Comparison of ENCODE assay signal across 1 cellular context in the genomic region with DNA sequence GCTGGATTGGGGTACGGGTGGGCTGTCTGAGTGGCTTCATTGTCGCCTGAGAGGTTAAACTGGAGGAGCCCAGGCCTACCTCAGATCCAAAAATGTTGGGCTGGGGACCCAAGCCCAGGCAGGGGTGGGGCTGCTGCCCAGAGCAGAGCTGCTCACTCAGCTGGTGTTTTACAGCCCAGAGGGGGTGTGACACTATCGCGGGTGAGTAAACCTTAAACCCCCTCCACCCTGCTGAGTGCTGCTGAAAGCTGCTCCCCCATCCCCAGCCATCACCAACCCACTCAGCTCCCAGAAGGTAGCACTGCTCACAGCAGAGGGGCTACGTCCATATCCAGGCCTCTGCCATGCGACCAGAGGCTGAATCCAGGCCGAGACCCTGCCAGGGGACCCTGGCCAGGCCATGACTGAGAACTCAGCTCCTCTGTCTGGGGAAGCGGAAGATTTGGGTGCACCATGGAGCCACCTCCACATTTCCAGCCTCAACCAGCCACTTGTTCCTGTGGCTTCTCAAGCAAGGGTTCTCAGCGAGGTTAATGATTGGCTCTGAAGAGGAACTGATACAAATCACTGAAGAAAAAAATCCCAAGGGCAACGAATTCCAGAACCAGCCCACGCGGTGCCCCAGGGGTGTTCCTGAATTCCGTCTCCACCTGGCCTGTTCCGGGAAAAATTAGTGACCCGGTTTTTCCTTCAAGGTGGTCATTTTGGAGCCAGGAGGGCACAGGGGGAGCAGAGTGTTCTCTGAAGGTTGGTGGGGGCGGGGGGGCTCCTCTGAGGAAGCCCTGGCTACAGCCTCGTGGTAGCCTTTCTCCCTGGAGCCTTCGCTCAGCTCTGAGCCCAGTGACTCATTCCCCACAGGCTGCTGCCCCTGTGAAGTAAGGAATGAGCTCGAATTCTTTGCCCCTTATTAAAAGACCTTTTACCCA.
A peak's percentile ranks its signal among the peaks of the same experiment; 100 is the strongest.
TF ChIP-seq lines count a peak whose summit lies in the region.

No MANE protein-coding gene starts in this region.

TF ChIP-seq in HepG2, 621 proteins besides CTCF, POLR2A, EP300 and RAD21 (continued from another document and continues in another):
- TF ChIP-seq, protein P1, sequence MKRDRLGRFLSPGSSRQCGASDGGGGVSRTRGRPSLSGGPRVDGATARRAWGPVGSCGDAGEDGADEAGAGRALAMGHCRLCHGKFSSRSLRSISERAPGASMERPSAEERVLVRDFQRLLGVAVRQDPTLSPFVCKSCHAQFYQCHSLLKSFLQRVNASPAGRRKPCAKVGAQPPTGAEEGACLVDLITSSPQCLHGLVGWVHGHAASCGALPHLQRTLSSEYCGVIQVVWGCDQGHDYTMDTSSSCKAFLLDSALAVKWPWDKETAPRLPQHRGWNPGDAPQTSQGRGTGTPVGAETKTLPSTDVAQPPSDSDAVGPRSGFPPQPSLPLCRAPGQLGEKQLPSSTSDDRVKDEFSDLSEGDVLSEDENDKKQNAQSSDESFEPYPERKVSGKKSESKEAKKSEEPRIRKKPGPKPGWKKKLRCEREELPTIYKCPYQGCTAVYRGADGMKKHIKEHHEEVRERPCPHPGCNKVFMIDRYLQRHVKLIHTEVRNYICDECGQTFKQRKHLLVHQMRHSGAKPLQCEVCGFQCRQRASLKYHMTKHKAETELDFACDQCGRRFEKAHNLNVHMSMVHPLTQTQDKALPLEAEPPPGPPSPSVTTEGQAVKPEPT (CRISPR knock-in tag; IDR thresholded peaks at IDR 0.05; ENCODE audit: low read depth): no peak
- TF ChIP-seq MED1 (CRISPR knock-in tag; IDR thresholded peaks at IDR 0.05): peak; percentile 28; the same call in 1 of the 2 replicates
- TF ChIP-seq JARID2 (CRISPR knock-in tag; IDR thresholded peaks at IDR 0.05; ENCODE audit: insufficient replicate concordance): no peak
- peak; percentile 37 for TF ChIP-seq GATAD2A (CRISPR knock-in tag; IDR thresholded peaks at IDR 0.05)
- TF ChIP-seq MXD4 (CRISPR knock-in tag; IDR thresholded peaks at IDR 0.05): no peak
- TF ChIP-seq ZMYM4 (CRISPR knock-in tag; IDR thresholded peaks at IDR 0.05): no peak
- no peak for TF ChIP-seq SMAD3 (CRISPR knock-in tag; IDR thresholded peaks at IDR 0.05)
- TF ChIP-seq TARDBP (CRISPR knock-in tag; IDR thresholded peaks at IDR 0.05): no peak
- no peak for TF ChIP-seq ZFP36 (IDR thresholded peaks at IDR 0.05; ENCODE audit: borderline replicate concordance, low read depth, low read length, partially characterized antibody)
- no peak for TF ChIP-seq HOXA9 (CRISPR knock-in tag; IDR thresholded peaks at IDR 0.05; ENCODE audit: borderline replicate concordance)
- TF ChIP-seq ZNF709 (CRISPR knock-in tag; IDR thresholded peaks at IDR 0.05): no peak
- TF ChIP-seq STAG1 (CRISPR knock-in tag; IDR thresholded peaks at IDR 0.05): no peak
- no peak for TF ChIP-seq NFE2L1 (CRISPR knock-in tag; IDR thresholded peaks at IDR 0.05; ENCODE audit: borderline replicate concordance)
- TF ChIP-seq, protein P2, sequence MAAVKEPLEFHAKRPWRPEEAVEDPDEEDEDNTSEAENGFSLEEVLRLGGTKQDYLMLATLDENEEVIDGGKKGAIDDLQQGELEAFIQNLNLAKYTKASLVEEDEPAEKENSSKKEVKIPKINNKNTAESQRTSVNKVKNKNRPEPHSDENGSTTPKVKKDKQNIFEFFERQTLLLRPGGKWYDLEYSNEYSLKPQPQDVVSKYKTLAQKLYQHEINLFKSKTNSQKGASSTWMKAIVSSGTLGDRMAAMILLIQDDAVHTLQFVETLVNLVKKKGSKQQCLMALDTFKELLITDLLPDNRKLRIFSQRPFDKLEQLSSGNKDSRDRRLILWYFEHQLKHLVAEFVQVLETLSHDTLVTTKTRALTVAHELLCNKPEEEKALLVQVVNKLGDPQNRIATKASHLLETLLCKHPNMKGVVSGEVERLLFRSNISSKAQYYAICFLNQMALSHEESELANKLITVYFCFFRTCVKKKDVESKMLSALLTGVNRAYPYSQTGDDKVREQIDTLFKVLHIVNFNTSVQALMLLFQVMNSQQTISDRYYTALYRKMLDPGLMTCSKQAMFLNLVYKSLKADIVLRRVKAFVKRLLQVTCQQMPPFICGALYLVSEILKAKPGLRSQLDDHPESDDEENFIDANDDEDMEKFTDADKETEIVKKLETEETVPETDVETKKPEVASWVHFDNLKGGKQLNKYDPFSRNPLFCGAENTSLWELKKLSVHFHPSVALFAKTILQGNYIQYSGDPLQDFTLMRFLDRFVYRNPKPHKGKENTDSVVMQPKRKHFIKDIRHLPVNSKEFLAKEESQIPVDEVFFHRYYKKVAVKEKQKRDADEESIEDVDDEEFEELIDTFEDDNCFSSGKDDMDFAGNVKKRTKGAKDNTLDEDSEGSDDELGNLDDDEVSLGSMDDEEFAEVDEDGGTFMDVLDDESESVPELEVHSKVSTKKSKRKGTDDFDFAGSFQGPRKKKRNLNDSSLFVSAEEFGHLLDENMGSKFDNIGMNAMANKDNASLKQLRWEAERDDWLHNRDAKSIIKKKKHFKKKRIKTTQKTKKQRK (IDR thresholded peaks at IDR 0.05; ENCODE audit: low read length): no peak
- TF ChIP-seq, protein P3, sequence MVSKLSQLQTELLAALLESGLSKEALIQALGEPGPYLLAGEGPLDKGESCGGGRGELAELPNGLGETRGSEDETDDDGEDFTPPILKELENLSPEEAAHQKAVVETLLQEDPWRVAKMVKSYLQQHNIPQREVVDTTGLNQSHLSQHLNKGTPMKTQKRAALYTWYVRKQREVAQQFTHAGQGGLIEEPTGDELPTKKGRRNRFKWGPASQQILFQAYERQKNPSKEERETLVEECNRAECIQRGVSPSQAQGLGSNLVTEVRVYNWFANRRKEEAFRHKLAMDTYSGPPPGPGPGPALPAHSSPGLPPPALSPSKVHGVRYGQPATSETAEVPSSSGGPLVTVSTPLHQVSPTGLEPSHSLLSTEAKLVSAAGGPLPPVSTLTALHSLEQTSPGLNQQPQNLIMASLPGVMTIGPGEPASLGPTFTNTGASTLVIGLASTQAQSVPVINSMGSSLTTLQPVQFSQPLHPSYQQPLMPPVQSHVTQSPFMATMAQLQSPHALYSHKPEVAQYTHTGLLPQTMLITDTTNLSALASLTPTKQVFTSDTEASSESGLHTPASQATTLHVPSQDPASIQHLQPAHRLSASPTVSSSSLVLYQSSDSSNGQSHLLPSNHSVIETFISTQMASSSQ (IDR thresholded peaks at IDR 0.05; ENCODE audit: low read depth): 0 out of 2 replicates have a peak, but pooled peaks have one; percentile 3
- TF ChIP-seq, protein P3 (CRISPR knock-in tag; IDR thresholded peaks at IDR 0.05; ENCODE audit: borderline replicate concordance): 0 out of 2 replicates have a peak, but pooled peaks have one; percentile 26
- TF ChIP-seq DMAP1 (CRISPR knock-in tag; IDR thresholded peaks at IDR 0.05): no peak
- TF ChIP-seq, protein P4, sequence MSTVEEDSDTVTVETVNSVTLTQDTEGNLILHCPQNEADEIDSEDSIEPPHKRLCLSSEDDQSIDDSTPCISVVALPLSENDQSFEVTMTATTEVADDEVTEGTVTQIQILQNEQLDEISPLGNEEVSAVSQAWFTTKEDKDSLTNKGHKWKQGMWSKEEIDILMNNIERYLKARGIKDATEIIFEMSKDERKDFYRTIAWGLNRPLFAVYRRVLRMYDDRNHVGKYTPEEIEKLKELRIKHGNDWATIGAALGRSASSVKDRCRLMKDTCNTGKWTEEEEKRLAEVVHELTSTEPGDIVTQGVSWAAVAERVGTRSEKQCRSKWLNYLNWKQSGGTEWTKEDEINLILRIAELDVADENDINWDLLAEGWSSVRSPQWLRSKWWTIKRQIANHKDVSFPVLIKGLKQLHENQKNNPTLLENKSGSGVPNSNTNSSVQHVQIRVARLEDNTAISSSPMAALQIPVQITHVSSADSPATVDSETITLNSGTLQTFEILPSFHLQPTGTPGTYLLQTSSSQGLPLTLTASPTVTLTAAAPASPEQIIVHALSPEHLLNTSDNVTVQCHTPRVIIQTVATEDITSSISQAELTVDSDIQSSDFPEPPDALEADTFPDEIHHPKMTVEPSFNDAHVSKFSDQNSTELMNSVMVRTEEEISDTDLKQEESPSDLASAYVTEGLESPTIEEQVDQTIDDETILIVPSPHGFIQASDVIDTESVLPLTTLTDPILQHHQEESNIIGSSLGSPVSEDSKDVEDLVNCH (CRISPR knock-in tag; IDR thresholded peaks at IDR 0.05): no peak
- 0 out of 2 replicates have a peak, but pooled peaks have one; percentile 11 for TF ChIP-seq KAT8 (CRISPR knock-in tag; IDR thresholded peaks at IDR 0.05)
- peak; percentile 22; the same call in 1 of the 2 replicates for TF ChIP-seq NRL (CRISPR knock-in tag; IDR thresholded peaks at IDR 0.05; ENCODE audit: borderline replicate concordance)
- no peak for TF ChIP-seq ZNF775 (CRISPR knock-in tag; IDR thresholded peaks at IDR 0.05; ENCODE audit: borderline replicate concordance)
- TF ChIP-seq ZNF3 (CRISPR knock-in tag; IDR thresholded peaks at IDR 0.05): no peak
- TF ChIP-seq RFX3 (CRISPR knock-in tag; IDR thresholded peaks at IDR 0.05): no peak
- TF ChIP-seq CEBPG (CRISPR knock-in tag; IDR thresholded peaks at IDR 0.05): no peak
- TF ChIP-seq ZNF235 (CRISPR knock-in tag; IDR thresholded peaks at IDR 0.05; ENCODE audit: borderline replicate concordance): 0 out of 2 replicates have a peak, but pooled peaks have one; percentile 72
- TF ChIP-seq BRCA1 (CRISPR knock-in tag; IDR thresholded peaks at IDR 0.05): no peak
- TF ChIP-seq, protein P5, sequence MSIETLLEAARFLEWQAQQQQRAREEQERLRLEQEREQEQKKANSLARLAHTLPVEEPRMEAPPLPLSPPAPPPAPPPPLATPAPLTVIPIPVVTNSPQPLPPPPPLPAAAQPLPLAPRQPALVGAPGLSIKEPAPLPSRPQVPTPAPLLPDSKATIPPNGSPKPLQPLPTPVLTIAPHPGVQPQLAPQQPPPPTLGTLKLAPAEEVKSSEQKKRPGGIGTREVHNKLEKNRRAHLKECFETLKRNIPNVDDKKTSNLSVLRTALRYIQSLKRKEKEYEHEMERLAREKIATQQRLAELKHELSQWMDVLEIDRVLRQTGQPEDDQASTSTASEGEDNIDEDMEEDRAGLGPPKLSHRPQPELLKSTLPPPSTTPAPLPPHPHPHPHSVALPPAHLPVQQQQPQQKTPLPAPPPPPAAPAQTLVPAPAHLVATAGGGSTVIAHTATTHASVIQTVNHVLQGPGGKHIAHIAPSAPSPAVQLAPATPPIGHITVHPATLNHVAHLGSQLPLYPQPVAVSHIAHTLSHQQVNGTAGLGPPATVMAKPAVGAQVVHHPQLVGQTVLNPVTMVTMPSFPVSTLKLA (IDR thresholded peaks at IDR 0.05): no peak
- TF ChIP-seq, protein P6, sequence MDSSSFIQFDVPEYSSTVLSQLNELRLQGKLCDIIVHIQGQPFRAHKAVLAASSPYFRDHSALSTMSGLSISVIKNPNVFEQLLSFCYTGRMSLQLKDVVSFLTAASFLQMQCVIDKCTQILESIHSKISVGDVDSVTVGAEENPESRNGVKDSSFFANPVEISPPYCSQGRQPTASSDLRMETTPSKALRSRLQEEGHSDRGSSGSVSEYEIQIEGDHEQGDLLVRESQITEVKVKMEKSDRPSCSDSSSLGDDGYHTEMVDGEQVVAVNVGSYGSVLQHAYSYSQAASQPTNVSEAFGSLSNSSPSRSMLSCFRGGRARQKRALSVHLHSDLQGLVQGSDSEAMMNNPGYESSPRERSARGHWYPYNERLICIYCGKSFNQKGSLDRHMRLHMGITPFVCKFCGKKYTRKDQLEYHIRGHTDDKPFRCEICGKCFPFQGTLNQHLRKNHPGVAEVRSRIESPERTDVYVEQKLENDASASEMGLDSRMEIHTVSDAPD (CRISPR knock-in tag; IDR thresholded peaks at IDR 0.05): no peak
- TF ChIP-seq, protein P7, sequence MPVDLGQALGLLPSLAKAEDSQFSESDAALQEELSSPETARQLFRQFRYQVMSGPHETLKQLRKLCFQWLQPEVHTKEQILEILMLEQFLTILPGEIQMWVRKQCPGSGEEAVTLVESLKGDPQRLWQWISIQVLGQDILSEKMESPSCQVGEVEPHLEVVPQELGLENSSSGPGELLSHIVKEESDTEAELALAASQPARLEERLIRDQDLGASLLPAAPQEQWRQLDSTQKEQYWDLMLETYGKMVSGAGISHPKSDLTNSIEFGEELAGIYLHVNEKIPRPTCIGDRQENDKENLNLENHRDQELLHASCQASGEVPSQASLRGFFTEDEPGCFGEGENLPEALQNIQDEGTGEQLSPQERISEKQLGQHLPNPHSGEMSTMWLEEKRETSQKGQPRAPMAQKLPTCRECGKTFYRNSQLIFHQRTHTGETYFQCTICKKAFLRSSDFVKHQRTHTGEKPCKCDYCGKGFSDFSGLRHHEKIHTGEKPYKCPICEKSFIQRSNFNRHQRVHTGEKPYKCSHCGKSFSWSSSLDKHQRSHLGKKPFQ (CRISPR knock-in tag; IDR thresholded peaks at IDR 0.05; ENCODE audit: insufficient replicate concordance): no peak
- TF ChIP-seq, protein P8, sequence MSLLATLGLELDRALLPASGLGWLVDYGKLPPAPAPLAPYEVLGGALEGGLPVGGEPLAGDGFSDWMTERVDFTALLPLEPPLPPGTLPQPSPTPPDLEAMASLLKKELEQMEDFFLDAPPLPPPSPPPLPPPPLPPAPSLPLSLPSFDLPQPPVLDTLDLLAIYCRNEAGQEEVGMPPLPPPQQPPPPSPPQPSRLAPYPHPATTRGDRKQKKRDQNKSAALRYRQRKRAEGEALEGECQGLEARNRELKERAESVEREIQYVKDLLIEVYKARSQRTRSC (CRISPR knock-in tag; IDR thresholded peaks at IDR 0.05; ENCODE audit: low read depth): no peak
- TF ChIP-seq, protein P9, sequence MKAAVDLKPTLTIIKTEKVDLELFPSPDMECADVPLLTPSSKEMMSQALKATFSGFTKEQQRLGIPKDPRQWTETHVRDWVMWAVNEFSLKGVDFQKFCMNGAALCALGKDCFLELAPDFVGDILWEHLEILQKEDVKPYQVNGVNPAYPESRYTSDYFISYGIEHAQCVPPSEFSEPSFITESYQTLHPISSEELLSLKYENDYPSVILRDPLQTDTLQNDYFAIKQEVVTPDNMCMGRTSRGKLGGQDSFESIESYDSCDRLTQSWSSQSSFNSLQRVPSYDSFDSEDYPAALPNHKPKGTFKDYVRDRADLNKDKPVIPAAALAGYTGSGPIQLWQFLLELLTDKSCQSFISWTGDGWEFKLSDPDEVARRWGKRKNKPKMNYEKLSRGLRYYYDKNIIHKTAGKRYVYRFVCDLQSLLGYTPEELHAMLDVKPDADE (CRISPR knock-in tag; IDR thresholded peaks at IDR 0.05): no peak
- no peak for TF ChIP-seq DNMT1 (CRISPR knock-in tag; IDR thresholded peaks at IDR 0.05)
- TF ChIP-seq KDM2A (CRISPR knock-in tag; IDR thresholded peaks at IDR 0.05; ENCODE audit: borderline replicate concordance, low read depth): no peak
- TF ChIP-seq RNF2 (conservative IDR thresholded peaks at IDR 0.05; ENCODE audit: low read depth): no peak
- no peak for TF ChIP-seq SP5 (CRISPR knock-in tag; IDR thresholded peaks at IDR 0.05; ENCODE audit: borderline replicate concordance, low read depth)
- no peak for TF ChIP-seq SETDB1 (CRISPR knock-in tag; IDR thresholded peaks at IDR 0.05; ENCODE audit: borderline replicate concordance)
- no peak for TF ChIP-seq PHF8 (CRISPR knock-in tag; IDR thresholded peaks at IDR 0.05)
- no peak for TF ChIP-seq NFE2L2 (IDR thresholded peaks at IDR 0.05; ENCODE audit: low read length)
- no peak for TF ChIP-seq KDM4B (CRISPR knock-in tag; IDR thresholded peaks at IDR 0.05)
- TF ChIP-seq MAFG (CRISPR knock-in tag; IDR thresholded peaks at IDR 0.05): no peak
- no peak for TF ChIP-seq RELA (CRISPR knock-in tag; IDR thresholded peaks at IDR 0.05)
